ENCODE assay signal across 20 cellular contexts in the genomic region with DNA sequence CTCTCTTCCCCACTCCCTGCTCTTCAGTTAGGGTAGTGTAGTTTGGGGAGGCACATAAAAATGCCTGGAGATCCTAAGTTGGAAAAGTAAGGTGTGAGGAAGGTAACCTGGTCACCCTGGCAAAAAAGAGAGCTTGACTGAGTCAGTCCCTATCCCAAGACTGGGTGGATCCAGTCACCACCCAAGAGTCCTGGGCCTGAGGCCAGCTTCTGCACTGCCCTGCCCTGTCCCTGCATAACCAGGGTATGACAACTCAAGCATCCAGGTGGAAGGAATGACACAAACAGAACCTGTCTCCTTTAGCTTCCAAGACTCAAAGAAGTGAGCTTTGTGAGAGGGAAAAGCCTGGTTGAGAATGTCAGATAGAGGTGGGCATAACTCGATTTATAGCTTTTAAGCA. TPM values are rescaled to one million over a fixed set of nuclear protein-coding genes. Genes with fewer than 3 reads are reported as not detected.
A peak's percentile ranks its signal among the peaks of the same experiment; 100 is the strongest.
DNase-seq lines count a peak whose midpoint lies in the region; ATAC-seq and TF ChIP-seq lines count a peak whose summit lies in the region.
"Had no signal": no experiment of that assay in that cellular context is flagged by ENCODE, and none has a peak within 500 bp of the region (broad histone marks: within the 10 kb centered on the region; RNA-seq: fewer than 3 reads in every experiment).

No MANE protein-coding gene starts in this region.

- CTCF ChIA-PET in PC-3 (lab: Charles Lee): interaction anchor here (0.6 kb wide), 1 partner anchor 196 kb away, joined by 5 read pairs; no protein-coding TSS in a partner anchor

- no peaks in the 10 kb centered on the region for H3K9me2 ChIP-seq in PC-3 (replicated peaks; ENCODE audit: low read length)

- no peak for TF ChIP-seq CTCF in PC-3 (conservative IDR thresholded peaks at IDR 0.05; ENCODE audit: low read depth, low read length)
- no peak for TF ChIP-seq CTCF in epithelial cell of esophagus (IDR thresholded peaks at IDR 0.05; ENCODE audit: insufficient read depth, low read depth, low read length, missing control alignments)
- TF ChIP-seq CTCF in left lung (IDR thresholded peaks at IDR 0.05): no peak
- TF ChIP-seq CTCF in upper lobe of right lung (IDR thresholded peaks at IDR 0.05): no peak

- no peaks in the 10 kb centered on the region for H3F3A ChIP-seq in PC-3 (ENCODE audit: low read length, unreplicated experiment)

- intact Hi-C loops in PC-3 (cut with micrococcal nuclease) (no loop called here), left lung (cut with DNase I) (no loop called here), upper lobe of right lung (cut with DNase I) (no loop called here)

- H3K27ac ChIP-seq in PC-3 (ENCODE audit: low read length): no peak overlapping the region
- no peak overlapping the region for H3K27ac ChIP-seq in left lung
- H3K27ac ChIP-seq in upper lobe of right lung: no peak overlapping the region
- H3K27ac ChIP-seq: A549 had no signal

- H3K27me3 ChIP-seq in PC-3 (ENCODE audit: low read length) (no peaks in the 10 kb centered on the region), left lung (no peaks in the 10 kb centered on the region), upper lobe of right lung (no peaks in the 10 kb centered on the region)
- H3K27me3 ChIP-seq: BE2C had no signal

- H2AFZ ChIP-seq in PC-3 (ENCODE audit: low read length): no peak overlapping the region

- H3K4me1 ChIP-seq in PC-3 (ENCODE audit: insufficient read depth, low read length): no peaks in the 10 kb centered on the region
- H3K4me1 ChIP-seq in left lung: no peaks in the 10 kb centered on the region
- H3K4me1 ChIP-seq in upper lobe of right lung: no peaks in the 10 kb centered on the region
- H3K4me1 ChIP-seq: A549, BE2C had no signal

- ATAC-seq in PC-3 (peak; percentile 22; the same call in 1 of the 2 replicates), left lung (peak; percentile 65), upper lobe of right lung (peak; percentile 43), GM21390 (IDR thresholded peaks at IDR 0.05; ENCODE audit: unreplicated experiment) (no peak)
- ATAC-seq: A549, HepG2 had no signal

- H4K20me1 ChIP-seq in PC-3 (ENCODE audit: low read length): no peaks in the 10 kb centered on the region

- H3K9me3 ChIP-seq in PC-3 (ENCODE audit: low read length): no peaks in the 10 kb centered on the region
- H3K9me3 ChIP-seq in left lung: no peaks in the 10 kb centered on the region
- H3K9me3 ChIP-seq in upper lobe of right lung: no peaks in the 10 kb centered on the region
- H3K9me3 ChIP-seq: A549, BE2C had no signal

- H3K4me2 ChIP-seq in PC-3 (ENCODE audit: low read length): no peak overlapping the region
- H3K4me2 ChIP-seq: A549 had no signal

- POLR2A ChIA-PET in PC-3 (lab: Charles Lee; ENCODE audit: unreplicated experiment): no interaction called here

- H3K36me3 ChIP-seq in PC-3 (ENCODE audit: low read depth, low read length): no peaks in the 10 kb centered on the region
- no peaks in the 10 kb centered on the region for H3K36me3 ChIP-seq in left lung
- no peaks in the 10 kb centered on the region for H3K36me3 ChIP-seq in upper lobe of right lung
- H3K36me3 ChIP-seq: BE2C had no signal

- H3K9ac ChIP-seq in PC-3 (ENCODE audit: low read length): no peak overlapping the region

- H3K4me3 ChIP-seq in PC-3 (ENCODE audit: low read length): no peak overlapping the region
- no peak overlapping the region for H3K4me3 ChIP-seq in epithelial cell of esophagus (ENCODE audit: low read length)
- no peak overlapping the region for H3K4me3 ChIP-seq in left lung
- no peak overlapping the region for H3K4me3 ChIP-seq in upper lobe of right lung
- H3K4me3 ChIP-seq: A549 had no signal

- H3K79me2 ChIP-seq in PC-3 (ENCODE audit: low read length): no peaks in the 10 kb centered on the region

- DNase-seq in PC-3 (peak; percentile 44), epithelial cell of esophagus (ENCODE audit: low read depth) (peak; percentile 56), left lung (no peak), upper lobe of right lung (no peak), HuH-7 (ENCODE audit: low spot score) (no peak), NOMO-1 (lab: John Stamatoyannopoulos, UW; ENCODE audit: unreplicated experiment in 2 of 2) (no peak)
- DNase-seq: BE2C, DMS53, GDM1, KBM-7, NCI-H1105 treated with DMSO at 0.1 percent for 48 hours, NCI-H2029 treated with DMSO at 0.1 percent for 48 hours, NCI-H2171, NCI-H345, NCI-H524 treated with DMSO at 0.1 percent for 48 hours, OCI-M1, Right ventricle myocardium superior had no signal

- no TSS peak for BruUV-seq in PC-3 (replicated peaks; lab: Mats Ljungman, UMichigan)

RNA-seq across cellular contexts. Expression of gene SORBS1, which starts 26.9 kb away (rescaled TPM):
- total RNA-seq in PC-3 (2014; rRNA removed) (3.7 and 4.1 TPM in 2 replicates), left lung (10 to 100 TPM; 44.0 to 52.7 TPM), upper lobe of right lung (50.7 TPM)

Comparison
In these comparisons a context has a peak if more than half of its experiments do, and no peak if none do; other contexts are left out.
1. DNase-seq: peak in PC-3 (single experiment) and epithelial cell of esophagus (single experiment); none in left lung (0 of 2), upper lobe of right lung (single experiment), HuH-7 (single experiment) and NOMO-1 (0 of 2).